ENCODE assay signal across 9 cellular contexts in genomic region chr12:52865090-52865944, GRCh38. TPM values are rescaled to one million over a fixed set of nuclear protein-coding genes. Genes with fewer than 3 reads are reported as not detected.
A peak's percentile ranks its signal among the peaks of the same experiment; 100 is the strongest.
DNase-seq lines count a peak whose midpoint lies in the region; ATAC-seq and TF ChIP-seq lines count a peak whose summit lies in the region.
"Had no signal": no experiment of that assay in that cellular context is flagged by ENCODE, and none has a peak within 500 bp of the region (broad histone marks: within the 10 kb centered on the region; RNA-seq: fewer than 3 reads in every experiment).

No MANE protein-coding gene starts in this region.

- H3K27me3 ChIP-seq in OCI-LY3 (ENCODE audit: low read depth, low read length) (0 out of 2 replicates have a peak, but pooled peaks cover 2% of the 10 kb centered on the region), liver (ENCODE audit: control insufficient read depth in 4 of 4, insufficient read depth in 4 of 4, low read length in 3 of 4) (no peaks in the 10 kb centered on the region), thyroid gland (no peaks in the 10 kb centered on the region)

- no peaks in the 10 kb centered on the region for H4K20me1 ChIP-seq in OCI-LY3 (ENCODE audit: insufficient read depth, low read length)

- no peak overlapping the region for H3K4me2 ChIP-seq in OCI-LY3 (ENCODE audit: low read length)

- no peaks in the 10 kb centered on the region for H3K9me3 Mint-ChIP-seq in chondrocyte (ENCODE audit: low read depth)
- H3K9me3 Mint-ChIP-seq: T-helper 1 cell treated with Interleukin-12 subunit alpha and Interleukin-12 subunit beta and Interleukin-4 antibody, amounts not matched to agents 30 μg/mL and 1 μg/mL, for 36 hours had no signal

- H3K36me3 ChIP-seq in OCI-LY3 (replicated peaks; ENCODE audit: low read depth, low read length) (no peaks in the 10 kb centered on the region), liver (ENCODE audit: control insufficient read depth in 4 of 4, insufficient read depth in 3 of 4, low read depth in 1 of 4, low read length in 3 of 4) (no peaks in the 10 kb centered on the region), thyroid gland (no peaks in the 10 kb centered on the region)

- no peak overlapping the region for H3K27ac ChIP-seq in OCI-LY3 (ENCODE audit: low read length)
- no peak overlapping the region for H3K27ac ChIP-seq in liver (ENCODE audit: low read depth in 1 of 2, low read length in 2 of 2)
- H3K27ac ChIP-seq in thyroid gland, result no peak overlapping the region

- H2AFZ ChIP-seq in OCI-LY3 (ENCODE audit: low read depth, low read length), result no peak overlapping the region

- no peak for TF ChIP-seq POLR2A in thyroid gland (IDR thresholded peaks at IDR 0.05)

- H3K4me1 ChIP-seq in OCI-LY3 (ENCODE audit: low read length) (peaks cover 5% of the 10 kb centered on the region), liver (ENCODE audit: control insufficient read depth in 4 of 4, insufficient read depth in 4 of 4, low read length in 3 of 4) (no peaks in the 10 kb centered on the region), thyroid gland (peaks cover 0 to 13% of the 10 kb centered on the region in 2 donors)

- TF ChIP-seq CTCF in OCI-LY3 (IDR thresholded peaks at IDR 0.05; ENCODE audit: low read depth, low read length), result peak; percentile 62
- TF ChIP-seq CTCF in chondrocyte (IDR thresholded peaks at IDR 0.05), result peak; percentile 89
- TF ChIP-seq CTCF in liver (IDR thresholded peaks at IDR 0.05; ENCODE audit: low read depth, low read length, missing input control), result peak; percentile 73
- TF ChIP-seq CTCF in thyroid gland (IDR thresholded peaks at IDR 0.05), result peak; percentile 61 to 85 (median 80)

- intact Hi-C loops in thyroid gland (cut with DNase I), result loop anchor here (5.0 kb wide), 1 partner anchor 283 kb away; no protein-coding TSS in a partner anchor

- H3K4me3 Mint-ChIP-seq in chondrocyte (ENCODE audit: unreplicated experiment), result no peak overlapping the region
- H3K4me3 Mint-ChIP-seq: T-helper 1 cell treated with Interleukin-12 subunit alpha and Interleukin-12 subunit beta and Interleukin-4 antibody, amounts not matched to agents 30 μg/mL and 1 μg/mL, for 36 hours had no signal

- H3K9ac ChIP-seq in OCI-LY3 (ENCODE audit: low read length), result no peak overlapping the region
- H3K9ac ChIP-seq in liver (ENCODE audit: low read depth in 1 of 2, low read length in 2 of 2), result no peak overlapping the region

- no peaks in the 10 kb centered on the region for H3K36me3 Mint-ChIP-seq in chondrocyte (ENCODE audit: low read depth)

- ATAC-seq in GM21367 (IDR thresholded peaks at IDR 0.05; ENCODE audit: unreplicated experiment) (no peak), HG02938 (IDR thresholded peaks at IDR 0.05; ENCODE audit: unreplicated experiment) (no peak)

- H3K9me3 ChIP-seq in OCI-LY3 (ENCODE audit: insufficient read depth, low read length), result no peaks in the 10 kb centered on the region
- no peaks in the 10 kb centered on the region for H3K9me3 ChIP-seq in liver (ENCODE audit: control insufficient read depth in 4 of 4, low read length in 3 of 4)
- H3K9me3 ChIP-seq in thyroid gland, result no peaks in the 10 kb centered on the region

- no peak overlapping the region for H3K27ac Mint-ChIP-seq in chondrocyte (ENCODE audit: unreplicated experiment)
- H3K27ac Mint-ChIP-seq: T-helper 1 cell treated with Interleukin-12 subunit alpha and Interleukin-12 subunit beta and Interleukin-4 antibody, amounts not matched to agents 30 μg/mL and 1 μg/mL, for 36 hours had no signal

- H3K27me3 Mint-ChIP-seq in chondrocyte (ENCODE audit: low read depth), result no peaks in the 10 kb centered on the region

- H3K4me1 Mint-ChIP-seq in chondrocyte (ENCODE audit: low read depth), result peaks cover 13% of the 10 kb centered on the region

- WGBS in liver, result 54% methylated on average over 10 of the region's 10 CpGs
- WGBS in thyroid gland, 2 donors, result 50 to 72% methylated on average over 9 to 10 of the region's 10 CpGs

- DNase-seq in DMS114 treated with DMSO at 0.1 percent for 48 hours (lab: John Stamatoyannopoulos, UW; ENCODE audit: unreplicated experiment), result peak; percentile 69
- peak; percentile 78 for DNase-seq in HT1080 (ENCODE audit: low read depth)
- DNase-seq in chondrocyte (ENCODE audit: low spot score), result no peak
- peak; percentile 70 to 82 for DNase-seq in thyroid gland

- H3K4me3 ChIP-seq in OCI-LY3 (ENCODE audit: low read length) (no peak overlapping the region), liver (ENCODE audit: low read depth in 1 of 3, low read length in 3 of 3) (no peak overlapping the region), thyroid gland (replicated peaks in 1 of 3) (no peak overlapping the region)

- no peaks in the 10 kb centered on the region for H3K79me2 ChIP-seq in OCI-LY3 (ENCODE audit: low read length)

- peak; percentile 75 to 85 for TF ChIP-seq RAD21 in liver (IDR thresholded peaks at IDR 0.05)

TF ChIP-seq in liver, 16 proteins besides CTCF, POLR2A, EP300 and RAD21:
- no peak for TF ChIP-seq REST (IDR thresholded peaks at IDR 0.05)
- peak in 1 of 2 donors; percentile 27 for TF ChIP-seq HNF4A (conservative IDR thresholded peaks at IDR 0.05)

RNA-seq across cellular contexts. Expression of gene KRT78, which starts 16.5 kb away (rescaled TPM):
- total RNA-seq in HT1080 (2014; rRNA removed; shearing (Covaris generic)), result 0.13 TPM in 1 of 2 replicates, not detected in the other
- 0.03 and 0.21 TPM in 2 replicates for polyA plus RNA-seq in HT1080 (2015; cell fraction: cytosol; rRNA removed)
- 0.16 TPM in 1 of 2 replicates, not detected in the other for polyA plus RNA-seq in HT1080 (2015; cell fraction: nucleus; rRNA removed)
- not detected in 3 replicates for total RNA-seq in chondrocyte
- not detected for total RNA-seq in liver
- polyA plus RNA-seq in liver, result under 1 TPM in 1 of 2 donors, not detected in 1; 0.06 TPM
- under 1 TPM in 1 of 4 donors, not detected in 3; 0.40 TPM for total RNA-seq in thyroid gland

RNA-seq across cellular contexts. Expression of gene KRT79, which starts 31.2 kb away (rescaled TPM):
- 0.45 and 1.0 TPM in 2 replicates for total RNA-seq in HT1080 (2014; rRNA removed; shearing (Covaris generic))
- polyA plus RNA-seq in HT1080 (2015; cell fraction: cytosol; rRNA removed), result 1.3 and 1.8 TPM in 2 replicates
- polyA plus RNA-seq in HT1080 (2015; cell fraction: nucleus; rRNA removed), result 38.6 and 41.6 TPM in 2 replicates
- 0.10 to 0.31 TPM (median 0.19 TPM) in 3 replicates for total RNA-seq in chondrocyte
- not detected for total RNA-seq in liver
- not detected for polyA plus RNA-seq in liver
- not detected for total RNA-seq in thyroid gland

RNA-seq across cellular contexts. Expression of gene KRT8, which starts 39.6 kb away (rescaled TPM):
- total RNA-seq in HT1080 (2014; rRNA removed; shearing (Covaris generic)), result 199 and 204 TPM in 2 replicates
- 437 and 465 TPM in 2 replicates for polyA plus RNA-seq in HT1080 (2015; cell fraction: cytosol; rRNA removed)
- polyA plus RNA-seq in HT1080 (2015; cell fraction: nucleus; rRNA removed), result 593 and 647 TPM in 2 replicates
- total RNA-seq in chondrocyte, result 11.3 to 15.7 TPM (median 13.0 TPM) in 3 replicates
- 100 to 1,000 TPM; 128 to 171 TPM for total RNA-seq in liver
- 100 to 1,000 TPM; 225 to 383 TPM for polyA plus RNA-seq in liver
- 1,000 to 10,000 TPM in 1 of 4 donors, 100 to 1,000 TPM in 3; 364 to 1,037 (median 698) TPM for total RNA-seq in thyroid gland

RNA-seq across cellular contexts. Expression of gene KRT4, which starts 51.4 kb away (rescaled TPM):
- not detected in 2 replicates for total RNA-seq in HT1080 (2014; rRNA removed; shearing (Covaris generic))
- not detected in 2 replicates for polyA plus RNA-seq in HT1080 (2015; cell fraction: cytosol; rRNA removed)
- 0.23 and 0.25 TPM in 2 replicates for polyA plus RNA-seq in HT1080 (2015; cell fraction: nucleus; rRNA removed)
- total RNA-seq in chondrocyte (0.41 to 0.90 TPM in 2 of 3 replicates, not detected in the other), liver (under 1 TPM in 1 of 2 donors, not detected in 1; 0.05 TPM), thyroid gland (under 1 TPM in 1 of 4 donors, not detected in 3; 0.29 TPM)
- under 1 TPM in 1 of 2 donors, not detected in 1; 0.23 TPM for polyA plus RNA-seq in liver
